ENCODE assay signal across 19 cellular contexts in the genomic region with DNA sequence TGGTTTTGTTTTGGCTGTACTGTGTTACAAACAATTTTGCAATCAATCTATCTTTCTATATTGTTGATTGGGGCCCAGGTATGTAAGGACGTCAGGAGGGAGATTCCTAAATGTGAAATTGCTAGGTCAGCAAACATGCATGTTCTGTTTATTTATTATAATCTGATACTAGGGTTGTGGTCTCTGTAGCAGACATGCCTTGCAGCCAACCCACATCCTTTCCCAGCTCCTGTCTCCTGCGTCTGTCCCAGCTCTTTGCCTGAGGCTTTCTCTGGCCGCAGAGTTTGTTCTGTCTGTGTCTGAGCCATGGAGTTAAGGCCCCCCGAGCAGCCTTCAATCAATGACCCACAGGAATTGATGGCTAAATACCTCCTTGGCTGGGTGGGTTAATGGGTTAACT.
A peak's percentile ranks its signal among the peaks of the same experiment; 100 is the strongest.
DNase-seq lines count a peak whose midpoint lies in the region; ATAC-seq and TF ChIP-seq lines count a peak whose summit lies in the region.
"Had no signal": no experiment of that assay in that cellular context is flagged by ENCODE, and none has a peak within 500 bp of the region (broad histone marks: within the 10 kb centered on the region; RNA-seq: fewer than 3 reads in every experiment).

No MANE protein-coding gene starts in this region.

- H2AK5ac ChIP-seq in mesenchymal stem cell (ENCODE audit: low read length, severe bottlenecking): no peak overlapping the region

- H2BK5ac ChIP-seq in mesenchymal stem cell (ENCODE audit: low read depth, low read length, poor library complexity, severe bottlenecking): no peak overlapping the region

- no peak overlapping the region for H2BK15ac ChIP-seq in mesenchymal stem cell (ENCODE audit: low read depth, poor library complexity, severe bottlenecking)

- H3K36me3 ChIP-seq in DND-41 (ENCODE audit: insufficient read depth, low read length): peaks cover 77% of the 10 kb centered on the region
- H3K36me3 ChIP-seq in mesenchymal stem cell (ENCODE audit: control insufficient read depth in 1 of 2, insufficient read depth in 2 of 2, low read depth in 1 of 2, low read length in 2 of 2): no peaks in the 10 kb centered on the region
- H3K36me3 ChIP-seq: Peyer's patch had no signal

- H3K9ac ChIP-seq in DND-41 (ENCODE audit: low read depth, low read length): no peak overlapping the region
- no peak overlapping the region for H3K9ac ChIP-seq in mesenchymal stem cell (ENCODE audit: low read length)

- no peak overlapping the region for H3K18ac ChIP-seq in mesenchymal stem cell (ENCODE audit: low read depth in 1 of 2, low read length in 2 of 2)

- ATAC-seq in DND-41 (ENCODE audit: insufficient read depth, low read depth): peak; percentile 67; the same call in 2 of the 3 replicates
- ATAC-seq in activated CD4-positive, CD25-positive, alpha-beta regulatory T cell treated with anti-CD3 and anti-CD28 coated beads, Interleukin-2, amount 50 U/mL, for 24 hours: no peak
- ATAC-seq: GM12878 had no signal

- H3K79me2 ChIP-seq in DND-41 (ENCODE audit: insufficient read depth, low read length): peaks cover 92% of the 10 kb centered on the region

- H3K79me1 ChIP-seq in mesenchymal stem cell (replicated peaks; ENCODE audit: low read length, poor library complexity, severe bottlenecking): no peaks in the 10 kb centered on the region

- peak overlapping the region in 1 of 2 experiments; percentile 43 for H3K4ac ChIP-seq in mesenchymal stem cell (ENCODE audit: low read depth in 1 of 2, low read length in 2 of 2)

- H3K4me2 ChIP-seq in DND-41 (ENCODE audit: insufficient read depth, low read length) (no peak overlapping the region), mesenchymal stem cell (ENCODE audit: low read length, poor library complexity, severe bottlenecking) (no peak overlapping the region)

- H3K4me3 ChIP-seq in DND-41 (ENCODE audit: low read depth in 1 of 2, low read length in 2 of 2) (no peak overlapping the region), mesenchymal stem cell (ENCODE audit: insufficient read depth in 1 of 2, low read depth in 1 of 2, low read length in 2 of 2) (no peak overlapping the region)
- H3K4me3 ChIP-seq: GM12878, Peyer's patch had no signal

- no peak for DNase-seq in DND-41
- DNase-seq in H4 (ENCODE audit: low spot score): peak; percentile 56
- peak; percentile 59 for DNase-seq in astrocyte of the hippocampus (ENCODE audit: low read depth, low spot score)
- DNase-seq in mesenchymal stem cell: peak; percentile 53
- DNase-seq in D341Med (ENCODE audit: low spot score): no peak
- DNase-seq in COR-L47 (lab: John Stamatoyannopoulos, UW): no peak
- DNase-seq: ACHN; CD4-positive, alpha-beta memory T cell; DMS 273 treated with DMSO at 0.1 percent for 48 hours; KG1; MM.1S; NCI-H1105 treated with DMSO at 0.1 percent for 48 hours; NCI-H187; NCI-H446 treated with DMSO at 0.1 percent for 48 hours; NCI-H748 treated with DMSO at 0.1 percent for 48 hours; Peyer's patch; SHP77 treated with DMSO at 0.1 percent for 48 hours had no signal

- WGBS in mesenchymal stem cell: 68% methylated on average over 4 of the region's 4 CpGs

- no peaks in the 10 kb centered on the region for H3K9me3 ChIP-seq in DND-41 (ENCODE audit: insufficient read depth, low read length, severe bottlenecking)
- H3K9me3 ChIP-seq in mesenchymal stem cell (ENCODE audit: control insufficient read depth, low read length): no peaks in the 10 kb centered on the region
- H3K9me3 ChIP-seq: Peyer's patch had no signal

- H3K4me1 ChIP-seq in DND-41 (ENCODE audit: insufficient read depth, low read length) (no peaks in the 10 kb centered on the region; the same call in 1 of the 2 replicates), mesenchymal stem cell (ENCODE audit: control insufficient read depth, insufficient read depth, low read depth, low read length) (peaks cover 1% of the 10 kb centered on the region)
- H3K4me1 ChIP-seq: Peyer's patch had no signal

- TF ChIP-seq CTCF in DND-41 (IDR thresholded peaks at IDR 0.05; ENCODE audit: borderline replicate concordance, extremely low read depth, low read length, poor library complexity, severe bottlenecking): no peak

- H2BK120ac ChIP-seq in mesenchymal stem cell (ENCODE audit: low read depth, low read length): no peak overlapping the region

- H3K27ac ChIP-seq in DND-41 (ENCODE audit: low read length) (no peak overlapping the region; the same call in 1 of the 2 replicates), mesenchymal stem cell (ENCODE audit: low read length, poor library complexity, severe bottlenecking) (no peak overlapping the region)
- H3K27ac ChIP-seq: Peyer's patch had no signal

- H3K23ac ChIP-seq in mesenchymal stem cell (ENCODE audit: low read length in 2 of 2): no peak overlapping the region

- no peak overlapping the region for H3K14ac ChIP-seq in mesenchymal stem cell (ENCODE audit: low read length in 2 of 2)

- H2BK12ac ChIP-seq in mesenchymal stem cell (ENCODE audit: low read length in 2 of 2): no peak overlapping the region

- H4K91ac ChIP-seq in mesenchymal stem cell (ENCODE audit: low read length): no peak overlapping the region

- peaks cover 6% of the 10 kb centered on the region; the same call in 1 of the 2 replicates for H4K20me1 ChIP-seq in DND-41 (ENCODE audit: insufficient read depth, low read length)

- H4K8ac ChIP-seq in mesenchymal stem cell (ENCODE audit: low read length): no peak overlapping the region

- H3K27me3 ChIP-seq in DND-41 (ENCODE audit: insufficient read depth, low read length, poor library complexity): no peaks in the 10 kb centered on the region
- H3K27me3 ChIP-seq in mesenchymal stem cell (ENCODE audit: control insufficient read depth in 1 of 2, insufficient read depth in 1 of 2, low read length in 2 of 2): no peaks in the 10 kb centered on the region
- H3K27me3 ChIP-seq: Peyer's patch had no signal

- no peak overlapping the region for H2AFZ ChIP-seq in DND-41 (ENCODE audit: low read depth, low read length)
- no peak overlapping the region for H2AFZ ChIP-seq in mesenchymal stem cell (ENCODE audit: low read depth, low read length)

Comparison
In these comparisons a context has a peak if more than half of its experiments do, and no peak if none do; other contexts are left out.
1. DNase-seq: peak in H4 (single experiment), astrocyte of the hippocampus (single experiment) and mesenchymal stem cell (single experiment); none in DND-41 (single experiment), D341Med (single experiment) and COR-L47 (single experiment).